ENCODE assay signal across 8 cellular contexts in genomic region chr1:223155153-223155552, GRCh38.
"Had no signal": no experiment of that assay in that cellular context is flagged by ENCODE, and none has a peak within 500 bp of the region (broad histone marks: within the 10 kb centered on the region; RNA-seq: fewer than 3 reads in every experiment).

No MANE protein-coding gene starts in this region.

- DNase-seq: GDM1, GF-D8 had no signal

- FAIRE-seq: G401.6, GM12878, GM12891, GM12892, GM18507, GM19239 had no signal

- H3K4me3 ChIP-seq: GM12878 had no signal

- ATAC-seq: GM12878 had no signal
